In genomic region chr2:192162392-192163042, GRCh38 we compare ENCODE assay signal across 8 cellular contexts.
DNase-seq lines count a peak whose midpoint lies in the region; ATAC-seq lines count a peak whose summit lies in the region.

No MANE protein-coding gene starts in this region.

- no peaks in the 10 kb centered on the region for H3K79me2 ChIP-seq in ACC112 (ENCODE audit: control insufficient read depth, insufficient read depth, low read length, unreplicated experiment)

- H3K27me3 ChIP-seq in ACC112 (ENCODE audit: insufficient read depth, low read length), result no peaks in the 10 kb centered on the region

- no peak overlapping the region for H3K27ac ChIP-seq in ACC112 (ENCODE audit: low read depth, low read length)

- ATAC-seq in GM18502 (IDR thresholded peaks at IDR 0.05; ENCODE audit: poor library complexity, unreplicated experiment) (peak; percentile 80), HG03095 (IDR thresholded peaks at IDR 0.05; ENCODE audit: unreplicated experiment) (peak; percentile 78)

- H3K36me3 ChIP-seq in ACC112 (ENCODE audit: insufficient read depth, low read length), result no peaks in the 10 kb centered on the region

- peaks cover 9% of the 10 kb centered on the region for H3K4me1 ChIP-seq in ACC112 (ENCODE audit: control insufficient read depth, insufficient read depth, low read length, unreplicated experiment)

- DNase-seq in NCI-H510A (lab: John Stamatoyannopoulos, UW), result peak; percentile 4
- DNase-seq in activated CD4-positive, alpha-beta T cell treated with anti-CD3 and anti-CD28 coated beads, Interleukin-2, amount 50 U/mL, for 1 hour, result peak; percentile 59
- peak; percentile 66 for DNase-seq in ecto neural progenitor cell (ENCODE audit: low spot score)
- peak; percentile 83 for DNase-seq in medulla oblongata (ENCODE audit: extremely low spot score)
- DNase-seq in stimulated activated CD8-positive, alpha-beta memory T cell treated with anti-CD3 and anti-CD28 coated beads, Interleukin-2, amount 100 ng/mL, for 48 hours (ENCODE audit: low read depth in 2 of 2), result peak; percentile 27 to 34

- peak overlapping the region; percentile 50 for H2AFZ ChIP-seq in ACC112 (ENCODE audit: low read length, unreplicated experiment)

- no peak overlapping the region for H3K4me3 ChIP-seq in ACC112 (ENCODE audit: low read depth, low read length)

Comparison
In these comparisons a context has a peak if more than half of its experiments do, and no peak if none do; other contexts are left out.
1. DNase-seq: peak in every context shown above with its lines; median percentile 83 in medulla oblongata; 66 in ecto neural progenitor cell; 59 in activated CD4-positive, alpha-beta T cell treated with anti-CD3 and anti-CD28 coated beads, Interleukin-2, amount 50 U/mL, for 1 hour; 30 in stimulated activated CD8-positive, alpha-beta memory T cell treated with anti-CD3 and anti-CD28 coated beads, Interleukin-2, amount 100 ng/mL, for 48 hours; 4 in NCI-H510A.